Comparison of ENCODE assay signal across 19 cellular contexts in genomic region chr6:163191704-163192537, GRCh38.
DNase-seq lines count a peak whose midpoint lies in the region; FAIRE-seq lines count a peak whose summit lies in the region.
"Had no signal": no experiment of that assay in that cellular context is flagged by ENCODE, and none has a peak within 500 bp of the region (broad histone marks: within the 10 kb centered on the region; RNA-seq: fewer than 3 reads in every experiment).

No MANE protein-coding gene starts in this region.

- peak; percentile 85 for FAIRE-seq in frontal cortex (lab: Jason Lieb, UNC)

- H3K9ac ChIP-seq in BLaER1, result 0 out of 2 replicates have a peak overlapping the region, but pooled peaks have one; percentile 36

- peaks cover 4% of the 10 kb centered on the region; the same call in 1 of the 2 replicates for H3K9me3 ChIP-seq in BLaER1
- H3K9me3 ChIP-seq: Caco-2, prostate gland, suprapubic skin had no signal

- peak; percentile 22 for DNase-seq in NCI-H2171 (lab: John Stamatoyannopoulos, UW)
- DNase-seq in frontal cortex (ENCODE audit: low spot score in 2 of 2), result peak in 1 of 2 donors; percentile 49
- peak; percentile 96 for DNase-seq in pons (ENCODE audit: low spot score)
- DNase-seq in NCI-H524 (lab: John Stamatoyannopoulos, UW), result no peak
- no peak for DNase-seq in OCI-M2 (lab: John Stamatoyannopoulos, UW; ENCODE audit: unreplicated experiment)
- no peak for DNase-seq in HT-29 (ENCODE audit: low spot score)
- DNase-seq: activated CD4-positive, alpha-beta T cell treated with anti-CD3 and anti-CD28 coated beads, Interleukin-2, amount 10 ng/mL, durations not matched to agents 24 days and 14 days; Caco-2; effector CD4-positive, alpha-beta T cell; mammary epithelial cell; natural killer cell; NCI-H1930; NCI-H524 treated with DMSO at 0.1 percent for 48 hours; OCI-M1; SIG-M5; T-helper 1 cell had no signal

- peaks cover 35% of the 10 kb centered on the region for H3K4me1 ChIP-seq in BLaER1
- H3K4me1 ChIP-seq: Caco-2, prostate gland, suprapubic skin had no signal

- H3K4me3 ChIP-seq in BLaER1, result peak overlapping the region; percentile 30; the same call in 1 of the 2 replicates
- H3K4me3 ChIP-seq: prostate gland, suprapubic skin had no signal

- no peaks in the 10 kb centered on the region for H4K20me1 ChIP-seq in BLaER1

- H3K36me3 ChIP-seq in BLaER1, result no peaks in the 10 kb centered on the region
- H3K36me3 ChIP-seq: prostate gland, suprapubic skin had no signal

- peak overlapping the region; percentile 71 for H3K4me2 ChIP-seq in BLaER1

- no peaks in the 10 kb centered on the region for H3K27me3 ChIP-seq in BLaER1
- H3K27me3 ChIP-seq: suprapubic skin had no signal

- H3K27ac ChIP-seq in BLaER1, result peak overlapping the region; percentile 74
- H3K27ac ChIP-seq: prostate gland, suprapubic skin had no signal

Comparison
In these comparisons a context has a peak if more than half of its experiments do, and no peak if none do; other contexts are left out.
1. DNase-seq: peak in NCI-H2171 (single experiment) and pons (single experiment); none in NCI-H524 (0 of 2), OCI-M2 (single experiment) and HT-29 (single experiment).